9 cellular contexts compared by ENCODE assay signal in the genomic region with DNA sequence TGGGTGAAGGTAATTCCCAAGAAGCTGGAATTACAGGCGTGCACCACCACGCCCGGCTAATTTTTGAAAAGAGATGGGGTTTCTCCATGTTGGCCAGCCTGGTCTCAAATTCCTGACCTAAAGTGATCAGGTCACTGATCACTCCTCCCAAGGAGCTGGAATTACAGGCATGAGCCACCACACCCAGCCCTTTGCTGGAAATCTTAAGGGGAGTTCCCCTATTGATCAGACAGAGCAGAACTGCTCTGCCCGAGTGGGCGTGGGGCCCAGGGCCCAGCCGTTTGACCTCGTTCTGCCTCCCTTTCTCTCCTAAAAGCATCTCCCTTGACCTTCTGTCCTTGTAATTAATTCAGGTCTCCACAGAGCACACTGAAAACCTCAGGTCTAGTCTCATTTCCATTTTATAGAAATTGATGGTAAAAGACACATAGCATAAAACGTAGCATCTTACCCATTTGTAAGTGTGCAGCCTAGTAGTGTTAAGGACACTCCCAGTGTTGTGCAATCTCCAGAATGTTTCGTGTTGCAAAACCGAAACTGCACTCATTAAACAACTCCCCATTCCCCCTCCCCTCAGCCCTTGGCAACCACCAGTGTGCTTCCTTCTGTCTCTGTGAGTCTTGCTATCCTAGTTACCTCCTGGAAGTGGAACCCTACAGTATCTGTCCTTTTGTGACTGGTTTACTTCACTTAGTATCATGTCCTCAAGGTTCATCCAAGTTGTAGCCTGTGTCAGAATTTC.
DNase-seq lines count a peak whose midpoint lies in the region; ATAC-seq and TF ChIP-seq lines count a peak whose summit lies in the region.
"Had no signal": no experiment of that assay in that cellular context is flagged by ENCODE, and none has a peak within 500 bp of the region (broad histone marks: within the 10 kb centered on the region; RNA-seq: fewer than 3 reads in every experiment).

No MANE protein-coding gene starts in this region.

- H3K4me3 ChIP-seq in lower lobe of right lung = peak overlapping the region; percentile 23
- no peak overlapping the region for H3K4me3 ChIP-seq in testis

- TF ChIP-seq CTCF in lower lobe of right lung (IDR thresholded peaks at IDR 0.05) = no peak
- no peak for TF ChIP-seq CTCF in testis (IDR thresholded peaks at IDR 0.05)

- H3K9me3 ChIP-seq in lower lobe of right lung (no peaks in the 10 kb centered on the region), testis (no peaks in the 10 kb centered on the region)

- WGBS in testis, 2 donors = 47 to 54% methylated on average over 10 of the region's 10 CpGs

- intact Hi-C loops in lower lobe of right lung (cut with DNase I) = no loop called here
- intact Hi-C loops in testis (cut with DNase I; ENCODE audit: low total_unique reads) = no loop called here

- TF ChIP-seq POLR2A in testis (IDR thresholded peaks at IDR 0.05) = no peak

- H3K27ac ChIP-seq in lower lobe of right lung (peak overlapping the region; percentile 83), testis (peak overlapping the region in 1 of 2 donors; percentile 16)
- H3K27ac ChIP-seq: 22Rv1 had no signal

- H3K36me3 ChIP-seq in lower lobe of right lung (no peaks in the 10 kb centered on the region), testis (ENCODE audit: low read depth, missing control alignments) (no peaks in the 10 kb centered on the region)

- DNase-seq in DMS153 (lab: John Stamatoyannopoulos, UW) = peak; percentile 58
- no peak for DNase-seq in DMS153 treated with DMSO at 0.1 percent for 48 hours (lab: John Stamatoyannopoulos, UW; ENCODE audit: unreplicated experiment)
- peak; percentile 90 for DNase-seq in RPMI7951 (ENCODE audit: low read depth)
- DNase-seq in cerebellar cortex (ENCODE audit: low spot score) = peak; percentile 61
- DNase-seq in lower lobe of right lung = peak; percentile 86
- peak; percentile 79 for DNase-seq in testis

- H3K27me3 ChIP-seq in lower lobe of right lung (ENCODE audit: low read depth) (no peaks in the 10 kb centered on the region), testis (no peaks in the 10 kb centered on the region)

- ATAC-seq in HG03354 (IDR thresholded peaks at IDR 0.05; ENCODE audit: poor library complexity, severe bottlenecking, unreplicated experiment) (peak; percentile 89), lower lobe of right lung (peak; percentile 85 to 86), GM19397 (IDR thresholded peaks at IDR 0.05; ENCODE audit: unreplicated experiment) (no peak)

- H3K4me1 ChIP-seq in lower lobe of right lung = peaks cover 90% of the 10 kb centered on the region
- H3K4me1 ChIP-seq in testis = peaks cover 42% of the 10 kb centered on the region
